Comparison of ENCODE assay signal across 8 cellular contexts in the genomic region with DNA sequence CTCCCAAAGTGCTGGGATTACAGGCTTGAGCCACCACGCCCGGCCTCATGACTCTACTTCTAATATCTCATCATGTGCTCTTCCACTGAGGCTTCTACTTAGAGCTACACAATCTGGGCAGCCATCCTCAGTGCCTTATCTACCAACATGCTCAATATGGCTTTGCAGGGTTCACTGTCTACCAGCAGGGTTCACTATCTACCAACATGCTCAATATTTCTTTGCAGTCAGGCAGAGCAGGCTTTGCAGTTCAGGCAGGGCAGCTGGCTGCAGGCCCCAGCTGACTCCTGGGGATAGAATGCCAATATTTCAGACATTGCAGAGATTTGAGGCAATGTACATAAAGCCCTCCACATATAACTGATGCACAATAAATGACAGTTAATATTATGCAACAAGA. TPM values are rescaled to one million over a fixed set of nuclear protein-coding genes. Genes with fewer than 3 reads are reported as not detected.
DNase-seq lines count a peak whose midpoint lies in the region; ATAC-seq, FAIRE-seq and TF ChIP-seq lines count a peak whose summit lies in the region.

No MANE protein-coding gene starts in this region.

- 58 to 96% methylated on average over 2 of the region's 2 CpGs for WGBS in pancreas, 2 donors

- TF ChIP-seq CTCF in OCI-LY3 (IDR thresholded peaks at IDR 0.05; ENCODE audit: low read depth, low read length) (peak; percentile 57), epithelial cell of proximal tubule (conservative IDR thresholded peaks at IDR 0.05; ENCODE audit: low read depth, low read length) (peak; percentile 83), pancreas (IDR thresholded peaks at IDR 0.05) (peak in 1 of 4 donors; percentile 7)

- H3K36me3 ChIP-seq in OCI-LY3 (replicated peaks; ENCODE audit: low read depth, low read length) (peaks cover 3% of the 10 kb centered on the region), pancreas (peaks cover 0 to 41% (median 4%) of the 10 kb centered on the region in 3 donors)

- H3K9ac ChIP-seq in OCI-LY3 (ENCODE audit: low read length): no peak overlapping the region

- no peaks in the 10 kb centered on the region for H4K20me1 ChIP-seq in OCI-LY3 (ENCODE audit: insufficient read depth, low read length)

- H3K4me3 ChIP-seq in OCI-LY3 (ENCODE audit: low read length) (no peak overlapping the region), epithelial cell of proximal tubule (ENCODE audit: low read depth, low read length) (no peak overlapping the region), pancreas (no peak overlapping the region)

- H3K4me1 ChIP-seq in OCI-LY3 (ENCODE audit: low read length) (0 out of 2 replicates have a peak, but pooled peaks cover 4% of the 10 kb centered on the region), pancreas (no peaks in the 10 kb centered on the region)

- no peak overlapping the region for H2AFZ ChIP-seq in OCI-LY3 (ENCODE audit: low read depth, low read length)

- ATAC-seq in GM21619 (IDR thresholded peaks at IDR 0.05; ENCODE audit: unreplicated experiment) (peak; percentile 50), pancreas (peak in 3 of 4 donors; percentile 75 to 79 (median 78))

- intact Hi-C loops in pancreas (cut with DNase I): no loop called here

- no peak for FAIRE-seq in pancreas (lab: Jason Lieb, UNC)

- no peaks in the 10 kb centered on the region for H3K79me2 ChIP-seq in OCI-LY3 (ENCODE audit: low read length)

- H3K27ac ChIP-seq in OCI-LY3 (ENCODE audit: low read length) (no peak overlapping the region), pancreas (no peak overlapping the region)

- DNase-seq in COLO829 (ENCODE audit: low spot score) (peak; percentile 22), epithelial cell of proximal tubule (ENCODE audit: low read depth) (peak; percentile 32), pancreas (peak in 1 of 6 donors; percentile 11), dedifferentiated amniotic fluid mesenchymal stem cell (ENCODE audit: extremely low spot score) (no peak), GM19238 (ENCODE audit: insufficient read length, low spot score) (no peak)
- no peak for DNase-seq in activated CD4-positive, alpha-beta T cell treated with anti-CD3 and anti-CD28 coated beads for 4 hours

- no peaks in the 10 kb centered on the region for H3K27me3 ChIP-seq in OCI-LY3 (ENCODE audit: low read depth, low read length)
- H3K27me3 ChIP-seq in pancreas: no peaks in the 10 kb centered on the region

- H3K9me3 ChIP-seq in OCI-LY3 (ENCODE audit: insufficient read depth, low read length) (no peaks in the 10 kb centered on the region), pancreas (no peaks in the 10 kb centered on the region)

- no peak overlapping the region for H3K4me2 ChIP-seq in OCI-LY3 (ENCODE audit: low read length)

RNA-seq across cellular contexts. Expression of a gene that starts 47.5 kb away (rescaled TPM):
- total RNA-seq in epithelial cell of proximal tubule: 14.1 and 14.7 TPM in 2 replicates
- 10 to 100 TPM in 4 of 6 donors, 1 to 10 TPM in 2; 9.1 to 21.6 (median 11.5) TPM for total RNA-seq in pancreas
- polyA plus RNA-seq in pancreas: 10 to 100 TPM in 1 of 2 donors, 1 to 10 TPM in 1; 7.6 to 17.0 TPM

Comparison
In these comparisons a context has a peak if more than half of its experiments do, and no peak if none do; other contexts are left out.
1. DNase-seq: peak in COLO829 (single experiment) and epithelial cell of proximal tubule (single experiment); none in dedifferentiated amniotic fluid mesenchymal stem cell (single experiment), GM19238 (single experiment) and activated CD4-positive, alpha-beta T cell treated with anti-CD3 and anti-CD28 coated beads for 4 hours (0 of 2).